Comparison of ENCODE assay signal across 13 cellular contexts in the genomic region with DNA sequence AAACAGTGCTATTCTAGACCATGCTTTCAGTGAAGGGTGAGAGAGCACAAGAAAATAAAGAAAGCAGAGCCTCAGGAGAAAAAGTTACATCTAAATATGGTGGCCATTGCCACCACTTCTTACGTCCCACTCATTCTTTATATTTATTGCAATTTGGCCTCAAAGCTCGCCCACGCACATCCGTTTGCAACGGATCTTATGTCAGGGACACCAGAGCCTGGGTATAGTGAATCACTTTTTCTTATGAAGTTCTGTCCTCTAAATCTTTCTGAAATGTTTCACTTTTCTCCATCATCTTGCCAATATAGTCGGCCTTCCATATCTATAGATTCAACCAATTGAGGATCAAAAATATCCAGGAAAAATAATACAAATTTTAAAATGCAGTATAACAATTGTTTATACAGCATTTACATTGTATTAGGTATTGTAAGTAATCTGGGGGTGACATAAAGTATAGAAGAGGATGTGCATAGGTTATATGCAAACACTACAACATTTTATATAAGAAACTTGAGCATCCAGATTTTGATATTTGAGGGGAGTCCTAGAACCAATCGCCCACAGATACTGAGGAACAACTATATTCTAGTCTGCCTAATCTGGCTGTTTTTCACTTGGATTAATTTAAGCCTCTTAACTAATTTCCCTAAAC. TPM values are rescaled to one million over a fixed set of nuclear protein-coding genes. Genes with fewer than 3 reads are reported as not detected.
DNase-seq lines count a peak whose midpoint lies in the region; ATAC-seq, FAIRE-seq and TF ChIP-seq lines count a peak whose summit lies in the region.
"Had no signal": no experiment of that assay in that cellular context is flagged by ENCODE, and none has a peak within 500 bp of the region (broad histone marks: within the 10 kb centered on the region; RNA-seq: fewer than 3 reads in every experiment).

No MANE protein-coding gene starts in this region.

- no peaks in the 10 kb centered on the region for H3K4me1 ChIP-seq in CD8-positive, alpha-beta memory T cell (ENCODE audit: insufficient read depth, low read length)
- H3K4me1 ChIP-seq in astrocyte (ENCODE audit: insufficient read depth, low read length), result peaks cover 4% of the 10 kb centered on the region

- peaks cover 25 to 43% (median 39%) of the 10 kb centered on the region in 3 donors for H3K4me1 Mint-ChIP-seq in CD8-positive, alpha-beta memory T cell
- H3K4me1 Mint-ChIP-seq in astrocyte (ENCODE audit: low read depth, unreplicated experiment), result peaks cover 6% of the 10 kb centered on the region

- POLR2A ChIA-PET in CD8-positive, alpha-beta memory T cell (lab: Charles Lee), result no interaction called here

- H3K79me2 ChIP-seq in astrocyte (ENCODE audit: insufficient read depth, low read length), result peaks cover 77% of the 10 kb centered on the region

- H3K4me2 ChIP-seq in astrocyte (ENCODE audit: low read length), result peak overlapping the region; percentile 30
- H3K4me2 ChIP-seq: BLaER1 treated with 17β-estradiol and CSF1 and Interleukin-3, amounts not matched to agents 10 nM and 100 nM had no signal

- ATAC-seq in HG02840 (IDR thresholded peaks at IDR 0.05; ENCODE audit: low FRiP score, unreplicated experiment), result no peak
- ATAC-seq: left lobe of liver had no signal

- no peaks in the 10 kb centered on the region for H3K9me3 Mint-ChIP-seq in CD8-positive, alpha-beta memory T cell
- H3K9me3 Mint-ChIP-seq in astrocyte (ENCODE audit: unreplicated experiment), result no peaks in the 10 kb centered on the region

- no peak for TF ChIP-seq CTCF in astrocyte (IDR thresholded peaks at IDR 0.05; ENCODE audit: insufficient read depth, low read depth, low read length)

- peaks cover 9 to 51% (median 15%) of the 10 kb centered on the region in 3 donors for H3K36me3 Mint-ChIP-seq in CD8-positive, alpha-beta memory T cell
- peaks cover 8% of the 10 kb centered on the region for H3K36me3 Mint-ChIP-seq in astrocyte (ENCODE audit: low read depth, unreplicated experiment)

- H4K20me1 ChIP-seq in astrocyte (ENCODE audit: insufficient read depth, low read length), result peaks cover 72% of the 10 kb centered on the region

- H3K9ac ChIP-seq in astrocyte (ENCODE audit: low read length), result no peak overlapping the region
- H3K9ac ChIP-seq: BLaER1 treated with 17β-estradiol and CSF1 and Interleukin-3, amounts not matched to agents 10 nM and 100 nM had no signal

- CTCF ChIA-PET in CD8-positive, alpha-beta memory T cell (lab: Charles Lee), result no interaction called here

- no peak overlapping the region for H3K4me3 Mint-ChIP-seq in CD8-positive, alpha-beta memory T cell
- H3K4me3 Mint-ChIP-seq in astrocyte (ENCODE audit: unreplicated experiment), result no peak overlapping the region

- DNase-seq in CD8-positive, alpha-beta memory T cell, result peak in 1 of 5 donors; percentile 6
- peak; percentile 87 for DNase-seq in activated CD4-positive, alpha-beta T cell treated with anti-CD3 and anti-CD28 coated beads for 48 hours
- DNase-seq in astrocyte (ENCODE audit: low read depth) (peak; percentile 41), H4 (ENCODE audit: low spot score) (no peak), NCI-H1930 (lab: John Stamatoyannopoulos, UW) (no peak), head of caudate nucleus (no peak)
- peak; percentile 47 to 51 for DNase-seq in stimulated activated CD4-positive, alpha-beta T cell treated with anti-CD3 and anti-CD28 coated beads, Interleukin-1b, Interleukin-23, amount 100 ng/mL, for 4 hours (ENCODE audit: low read depth in 2 of 2)
- DNase-seq: MM.1S, NCI-H774 had no signal

- no peaks in the 10 kb centered on the region for H3K27me3 Mint-ChIP-seq in CD8-positive, alpha-beta memory T cell
- H3K27me3 Mint-ChIP-seq in astrocyte (ENCODE audit: low read depth, unreplicated experiment), result no peaks in the 10 kb centered on the region

- H3K27ac ChIP-seq in CD8-positive, alpha-beta memory T cell (ENCODE audit: low read depth, low read length), result no peak overlapping the region
- H3K27ac ChIP-seq in astrocyte (ENCODE audit: low read depth, low read length), result no peak overlapping the region
- H3K27ac ChIP-seq: BLaER1 treated with 17β-estradiol and CSF1 and Interleukin-3, amounts not matched to agents 10 nM and 100 nM; cardiac muscle cell had no signal

- H3K27me3 ChIP-seq in CD8-positive, alpha-beta memory T cell (ENCODE audit: insufficient read depth, low read length, poor library complexity, severe bottlenecking), result no peaks in the 10 kb centered on the region
- H3K27me3 ChIP-seq in astrocyte (ENCODE audit: insufficient read depth, low read length), result no peaks in the 10 kb centered on the region
- H3K27me3 ChIP-seq: BLaER1 treated with 17β-estradiol and CSF1 and Interleukin-3, amounts not matched to agents 10 nM and 100 nM; cardiac muscle cell had no signal

- intact Hi-C loops in head of caudate nucleus (cut with DNase I), result no loop called here

- no peak overlapping the region for H3K4me3 ChIP-seq in CD8-positive, alpha-beta memory T cell (ENCODE audit: low read length)
- no peak overlapping the region for H3K4me3 ChIP-seq in astrocyte (ENCODE audit: insufficient read depth, low read depth, low read length)
- H3K4me3 ChIP-seq: BLaER1 treated with 17β-estradiol and CSF1 and Interleukin-3, amounts not matched to agents 10 nM and 100 nM; cardiac muscle cell had no signal

- H2AFZ ChIP-seq in astrocyte (ENCODE audit: low read depth, low read length), result no peak overlapping the region

- no peak for FAIRE-seq in astrocyte (lab: Jason Lieb, UNC)

- peaks cover 5% of the 10 kb centered on the region for H3K36me3 ChIP-seq in CD8-positive, alpha-beta memory T cell (ENCODE audit: insufficient read depth, low read length)
- peaks cover 10% of the 10 kb centered on the region for H3K36me3 ChIP-seq in astrocyte (ENCODE audit: insufficient read depth, low read length)

- peak overlapping the region in 5 of 8 donors; percentile 3 to 91 (median 21) for H3K27ac Mint-ChIP-seq in CD8-positive, alpha-beta memory T cell
- no peak overlapping the region for H3K27ac Mint-ChIP-seq in astrocyte (ENCODE audit: unreplicated experiment)

- no peaks in the 10 kb centered on the region for H3K9me3 ChIP-seq in CD8-positive, alpha-beta memory T cell (ENCODE audit: low read length)
- no peaks in the 10 kb centered on the region for H3K9me3 ChIP-seq in astrocyte (ENCODE audit: insufficient read depth, low read depth, low read length)

RNA-seq across cellular contexts. Expression of gene GOLPH3, which starts 35.2 kb away (rescaled TPM):
- 100 to 1,000 TPM; 109 to 110 TPM for total RNA-seq in CD8-positive, alpha-beta memory T cell
- polyA plus RNA-seq in CD8-positive, alpha-beta memory T cell, result 105 TPM
- total RNA-seq in astrocyte, result 114 and 124 TPM in 2 replicates
- 41.1 and 52.2 TPM in 2 replicates for total RNA-seq in H4 (2014; rRNA removed; shearing (Covaris generic))

Comparison
In these comparisons a context has a peak if more than half of its experiments do, and no peak if none do; other contexts are left out.
1. DNase-seq: peak in activated CD4-positive, alpha-beta T cell treated with anti-CD3 and anti-CD28 coated beads for 48 hours (single experiment), astrocyte (single experiment) and stimulated activated CD4-positive, alpha-beta T cell treated with anti-CD3 and anti-CD28 coated beads, Interleukin-1b, Interleukin-23, amount 100 ng/mL, for 4 hours (2 of 2); none in H4 (single experiment), NCI-H1930 (0 of 2) and head of caudate nucleus (0 of 42).